ENCODE assay signal across 1 cellular context in the genomic region with DNA sequence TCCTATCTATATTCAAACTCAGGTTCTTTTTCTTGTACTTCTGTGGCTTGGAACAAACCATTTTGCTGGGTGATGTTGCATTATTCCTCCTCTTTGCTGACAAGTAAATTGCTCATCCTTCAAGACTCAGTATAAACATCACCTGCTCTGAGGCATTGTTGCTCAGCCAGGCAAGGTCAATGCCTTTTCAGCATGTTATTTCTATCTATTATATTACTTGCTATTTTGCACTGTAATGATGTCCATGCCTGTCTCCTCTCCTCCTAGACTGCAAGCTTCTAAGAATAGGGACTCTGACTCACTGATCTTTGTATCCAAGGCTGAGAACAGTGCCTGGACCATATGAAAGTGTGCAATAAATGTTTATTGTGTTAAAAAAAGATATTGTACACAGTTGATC.
TF ChIP-seq lines count a peak whose summit lies in the region.

No MANE protein-coding gene starts in this region.

TF ChIP-seq in IMR-90, 13 proteins besides CTCF, POLR2A, EP300 and RAD21:
- TF ChIP-seq, protein P1, sequence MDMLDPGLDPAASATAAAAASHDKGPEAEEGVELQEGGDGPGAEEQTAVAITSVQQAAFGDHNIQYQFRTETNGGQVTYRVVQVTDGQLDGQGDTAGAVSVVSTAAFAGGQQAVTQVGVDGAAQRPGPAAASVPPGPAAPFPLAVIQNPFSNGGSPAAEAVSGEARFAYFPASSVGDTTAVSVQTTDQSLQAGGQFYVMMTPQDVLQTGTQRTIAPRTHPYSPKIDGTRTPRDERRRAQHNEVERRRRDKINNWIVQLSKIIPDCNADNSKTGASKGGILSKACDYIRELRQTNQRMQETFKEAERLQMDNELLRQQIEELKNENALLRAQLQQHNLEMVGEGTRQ (IDR thresholded peaks at IDR 0.05; ENCODE audit: low read depth, low read length) = no peak
- TF ChIP-seq RCOR1 (IDR thresholded peaks at IDR 0.05; ENCODE audit: insufficient replicate concordance, low read length) (no peak), CEBPB (IDR thresholded peaks at IDR 0.05; ENCODE audit: low read depth, low read length) (no peak), MXI1 (IDR thresholded peaks at IDR 0.05; ENCODE audit: borderline replicate concordance, low read depth, low read length) (no peak), MAZ (IDR thresholded peaks at IDR 0.05; ENCODE audit: borderline replicate concordance, low read depth, low read length) (no peak), MAFK (IDR thresholded peaks at IDR 0.05; ENCODE audit: low read depth, low read length) (no peak), RFX5 (IDR thresholded peaks at IDR 0.05; ENCODE audit: low read depth, low read length) (no peak), SMC3 (IDR thresholded peaks at IDR 0.05; ENCODE audit: low read depth, low read length) (no peak), CHD1 (IDR thresholded peaks at IDR 0.05; ENCODE audit: low read depth, low read length) (no peak), FOS (IDR thresholded peaks at IDR 0.05; ENCODE audit: low read depth, low read length) (no peak), NFE2L2 (IDR thresholded peaks at IDR 0.05; ENCODE audit: low read depth, low read length) (no peak), BHLHE40 (IDR thresholded peaks at IDR 0.05; ENCODE audit: low read depth, low read length) (no peak)
- TF ChIP-seq, protein P2, sequence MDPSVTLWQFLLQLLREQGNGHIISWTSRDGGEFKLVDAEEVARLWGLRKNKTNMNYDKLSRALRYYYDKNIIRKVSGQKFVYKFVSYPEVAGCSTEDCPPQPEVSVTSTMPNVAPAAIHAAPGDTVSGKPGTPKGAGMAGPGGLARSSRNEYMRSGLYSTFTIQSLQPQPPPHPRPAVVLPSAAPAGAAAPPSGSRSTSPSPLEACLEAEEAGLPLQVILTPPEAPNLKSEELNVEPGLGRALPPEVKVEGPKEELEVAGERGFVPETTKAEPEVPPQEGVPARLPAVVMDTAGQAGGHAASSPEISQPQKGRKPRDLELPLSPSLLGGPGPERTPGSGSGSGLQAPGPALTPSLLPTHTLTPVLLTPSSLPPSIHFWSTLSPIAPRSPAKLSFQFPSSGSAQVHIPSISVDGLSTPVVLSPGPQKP (IDR thresholded peaks at IDR 0.05; ENCODE audit: borderline replicate concordance, low read depth, low read length) = no peak
